In genomic region chr14:24092960-24093900, GRCh38 we compare ENCODE assay signal across 8 cellular contexts. TPM values are rescaled to one million over a fixed set of nuclear protein-coding genes. Genes with fewer than 3 reads are reported as not detected.
A peak's percentile ranks its signal among the peaks of the same experiment; 100 is the strongest.
DNase-seq lines count a peak whose midpoint lies in the region; ATAC-seq, FAIRE-seq and TF ChIP-seq lines count a peak whose summit lies in the region.

No MANE protein-coding gene starts in this region.

- no peaks in the 10 kb centered on the region for H3K9me3 Mint-ChIP-seq in CD8-positive, alpha-beta memory T cell

- POLR2A ChIA-PET in CD8-positive, alpha-beta memory T cell (lab: Charles Lee), result interaction anchor here (1.0 to 4.9 kb wide), 4 partner anchors 12 to 22 kb away, joined by 5 to 29 read pairs (median 16); partner anchors contain the start of genes DCAF11 and NRL
- POLR2A ChIA-PET in RWPE1 (lab: Yijun Ruan, JAX; ENCODE audit: low non-redundant PET), result interaction anchor here (0.6 to 1.4 kb wide), 5 partner anchors 16 to 80 kb away, joined by 3 to 5 read pairs (median 4); partner anchors contain the start of genes DCAF11 and EMC9

- no peaks in the 10 kb centered on the region for H3K36me3 ChIP-seq in CD8-positive, alpha-beta memory T cell (ENCODE audit: insufficient read depth, low read length)
- H3K36me3 ChIP-seq in esophagus (ENCODE audit: control insufficient read depth in 2 of 2, insufficient read depth in 2 of 2, low read length in 1 of 2) (peaks cover under 1 to 2% of the 10 kb centered on the region in 2 donors), pancreas (no peaks in the 10 kb centered on the region)

- no peak for DNase-seq in CD8-positive, alpha-beta memory T cell
- DNase-seq in RWPE1 (ENCODE audit: low spot score) (no peak), pancreas (peak in 1 of 6 donors; percentile 45), anterior cingulate cortex (lab: John Stamatoyannopoulos, UW) (no peak), GDM1 (lab: John Stamatoyannopoulos, UW) (no peak)
- DNase-seq in effector CD8-positive, alpha-beta T cell (lab: John Stamatoyannopoulos, UW), result no peak

- intact Hi-C loops in pancreas (cut with DNase I), result loop anchor here in 2 of 3 donors (5.0 kb wide), 1 partner anchor 36 kb away; no protein-coding TSS in a partner anchor

- peak overlapping the region; percentile 65 to 98 (median 90) for H3K27ac Mint-ChIP-seq in CD8-positive, alpha-beta memory T cell

- peaks cover 16% of the 10 kb centered on the region for H3K4me1 ChIP-seq in CD8-positive, alpha-beta memory T cell (ENCODE audit: insufficient read depth, low read length)
- H3K4me1 ChIP-seq in esophagus (ENCODE audit: control insufficient read depth in 2 of 2, insufficient read depth in 2 of 2, low read length in 1 of 2) (peaks cover 2 to 13% of the 10 kb centered on the region in 2 donors), pancreas (peaks cover 7 to 20% (median 10%) of the 10 kb centered on the region in 3 donors)

- WGBS in esophagus, 2 donors, result 68 to 77% methylated on average over 20 of the region's 20 CpGs
- WGBS in pancreas, 2 donors, result 80 to 86% methylated on average over 20 of the region's 20 CpGs

- H3K27me3 ChIP-seq in CD8-positive, alpha-beta memory T cell (ENCODE audit: insufficient read depth, low read length, poor library complexity, severe bottlenecking), result no peaks in the 10 kb centered on the region
- H3K27me3 ChIP-seq in esophagus (ENCODE audit: control insufficient read depth in 1 of 2, insufficient read depth in 2 of 2, low read length in 2 of 2) (no peaks in the 10 kb centered on the region), pancreas (no peaks in the 10 kb centered on the region)

- no peaks in the 10 kb centered on the region for H3K27me3 Mint-ChIP-seq in CD8-positive, alpha-beta memory T cell

- peaks cover 0 to 15% (median 1%) of the 10 kb centered on the region in 3 donors for H3K36me3 Mint-ChIP-seq in CD8-positive, alpha-beta memory T cell

- ATAC-seq in pancreas (no peak), GM18502 (IDR thresholded peaks at IDR 0.05; ENCODE audit: poor library complexity, unreplicated experiment) (no peak)

- no peak for FAIRE-seq in pancreas (lab: Jason Lieb, UNC)

- H3K9me3 ChIP-seq in CD8-positive, alpha-beta memory T cell (ENCODE audit: low read length), result no peaks in the 10 kb centered on the region
- H3K9me3 ChIP-seq in esophagus (ENCODE audit: control insufficient read depth in 2 of 2, insufficient read depth in 1 of 2, low read depth in 1 of 2, low read length in 1 of 2), result no peaks in the 10 kb centered on the region
- H3K9me3 ChIP-seq in pancreas, result no peaks in the 10 kb centered on the region

- TF ChIP-seq CTCF in RWPE1 (conservative IDR thresholded peaks at IDR 0.05; ENCODE audit: low read depth), result no peak
- TF ChIP-seq CTCF in pancreas (IDR thresholded peaks at IDR 0.05), result no peak

- H3K27ac ChIP-seq in CD8-positive, alpha-beta memory T cell (ENCODE audit: low read depth, low read length), result peak overlapping the region; percentile 83
- peak overlapping the region; percentile 88 for H3K27ac ChIP-seq in RWPE1
- peak overlapping the region; percentile 97 to 98 for H3K27ac ChIP-seq in esophagus (ENCODE audit: low read depth in 2 of 2, low read length in 1 of 2)
- peak overlapping the region; percentile 91 to 96 (median 94) for H3K27ac ChIP-seq in pancreas

- peak overlapping the region; percentile 93 for H3K4me3 ChIP-seq in CD8-positive, alpha-beta memory T cell (ENCODE audit: low read length)
- peak overlapping the region; percentile 70 to 86 for H3K4me3 ChIP-seq in esophagus (ENCODE audit: low read depth in 1 of 2, low read length in 2 of 2)
- peak overlapping the region in 1 of 4 donors; percentile 92 for H3K4me3 ChIP-seq in pancreas

- CTCF ChIA-PET in CD8-positive, alpha-beta memory T cell (lab: Charles Lee), result interaction anchor here (0.8 to 12.1 kb wide), 8 partner anchors 12 to 149 kb away, joined by 3 to 185 read pairs (median 4); partner anchors contain the start of genes CARMIL3, EMC9 and TINF2
- CTCF ChIA-PET in RWPE1 (lab: Yijun Ruan, JAX), result interaction anchor here (1.3 to 6.1 kb wide), 3 partner anchors 16 to 35 kb away, joined by 4 to 51 read pairs (median 4); no protein-coding TSS in a partner anchor

- H3K4me3 Mint-ChIP-seq in CD8-positive, alpha-beta memory T cell, result peak overlapping the region; percentile 93 to 99 (median 97)

- peaks cover 28 to 37% (median 37%) of the 10 kb centered on the region in 3 donors for H3K4me1 Mint-ChIP-seq in CD8-positive, alpha-beta memory T cell

RNA-seq across cellular contexts. Expression of gene PCK2, which starts 0.9 kb away (rescaled TPM):
- total RNA-seq in CD8-positive, alpha-beta memory T cell, result 10 to 100 TPM; 79.6 to 88.3 TPM
- 16.9 TPM for polyA plus RNA-seq in CD8-positive, alpha-beta memory T cell
- polyA plus RNA-seq in esophagus (10 to 100 TPM; 10.1 to 29.2 TPM), pancreas (10 to 100 TPM; 12.8 to 20.3 TPM)
- total RNA-seq in pancreas, result 100 to 1,000 TPM in 1 of 6 donors, 10 to 100 TPM in 5; 18.6 to 146 (median 23.1) TPM

RNA-seq across cellular contexts. Expression of gene DCAF11, which starts 21.3 kb away (rescaled TPM):
- total RNA-seq in CD8-positive, alpha-beta memory T cell, result 10 to 100 TPM; 69.0 to 72.4 TPM
- 83.9 TPM for polyA plus RNA-seq in CD8-positive, alpha-beta memory T cell
- 10 to 100 TPM; 21.5 to 41.6 TPM for polyA plus RNA-seq in esophagus
- 10 to 100 TPM; 50.1 to 78.9 (median 60.3) TPM for total RNA-seq in pancreas
- 10 to 100 TPM; 34.2 to 41.6 TPM for polyA plus RNA-seq in pancreas

RNA-seq across cellular contexts. Expression of gene NRL, which starts 21.5 kb away (rescaled TPM):
- 1 to 10 TPM; 1.5 to 1.6 TPM for total RNA-seq in CD8-positive, alpha-beta memory T cell
- 1.5 TPM for polyA plus RNA-seq in CD8-positive, alpha-beta memory T cell
- polyA plus RNA-seq in esophagus (1 to 10 TPM in 1 of 2 donors, under 1 TPM in 1; 0.86 to 1.4 TPM), pancreas (1 to 10 TPM; 2.3 TPM)
- total RNA-seq in pancreas, result 1 to 10 TPM in 3 of 6 donors, under 1 TPM in 3; 0.37 to 2.4 (median 1.1) TPM

RNA-seq across cellular contexts. Expression of gene CPNE6, which starts 21.9 kb away (rescaled TPM):
- not detected for total RNA-seq in CD8-positive, alpha-beta memory T cell
- polyA plus RNA-seq in CD8-positive, alpha-beta memory T cell, result not detected
- polyA plus RNA-seq in esophagus (under 1 TPM in 1 of 2 donors, not detected in 1; 0.06 TPM), pancreas (under 1 TPM in 1 of 2 donors, not detected in 1; 0.07 TPM)
- not detected for total RNA-seq in pancreas

RNA-seq across cellular contexts. Expression of gene FITM1, which starts 37.2 kb away (rescaled TPM):
- total RNA-seq in CD8-positive, alpha-beta memory T cell, result 1 to 10 TPM in 1 of 2 experiments, under 1 TPM in 1; 0.58 to 1.1 TPM
- not detected for polyA plus RNA-seq in CD8-positive, alpha-beta memory T cell
- polyA plus RNA-seq in esophagus (1 to 10 TPM in 1 of 2 donors, under 1 TPM in 1; 0.60 to 1.1 TPM), pancreas (10 to 100 TPM in 1 of 2 donors, 1 to 10 TPM in 1; 3.4 to 11.1 TPM)
- total RNA-seq in pancreas, result 10 to 100 TPM in 1 of 6 donors, 1 to 10 TPM in 5; 2.7 to 12.0 (median 4.0) TPM
